ENCODE assay signal across 9 cellular contexts in genomic region chr9:129640871-129641750, GRCh38. TPM values are rescaled to one million over a fixed set of nuclear protein-coding genes. Genes with fewer than 3 reads are reported as not detected.
DNase-seq lines count a peak whose midpoint lies in the region; ATAC-seq and TF ChIP-seq lines count a peak whose summit lies in the region.
"Had no signal": no experiment of that assay in that cellular context is flagged by ENCODE, and none has a peak within 500 bp of the region (broad histone marks: within the 10 kb centered on the region; RNA-seq: fewer than 3 reads in every experiment).

No MANE protein-coding gene starts in this region.

- peak overlapping the region; percentile 83 for H3K4me3 Mint-ChIP-seq in chondrocyte (ENCODE audit: unreplicated experiment)
- peak overlapping the region; percentile 78 to 89 (median 83) for H3K4me3 Mint-ChIP-seq in naive thymus-derived CD8-positive, alpha-beta T cell

- H3K4me3 ChIP-seq in Jurkat, Clone E6-1 (ENCODE audit: low read length), result peak overlapping the region; percentile 88

- in situ Hi-C loops in G401 (cut with HindIII; ENCODE audit: low sequenced_read_pairs), result no loop called here

- POLR2A ChIA-PET in naive thymus-derived CD8-positive, alpha-beta T cell (lab: Charles Lee), result interaction anchor here (0.6 to 7.1 kb wide), 5 partner anchors 13 to 442 kb away, joined by 3 to 51 read pairs (median 3); partner anchors contain the start of genes NTMT1 and TOR1B

- peak overlapping the region; percentile 69 for H3K27ac Mint-ChIP-seq in chondrocyte (ENCODE audit: unreplicated experiment)
- H3K27ac Mint-ChIP-seq in naive thymus-derived CD8-positive, alpha-beta T cell, result peak overlapping the region; percentile 47 to 93 (median 82)

- H3K36me3 Mint-ChIP-seq in chondrocyte (ENCODE audit: low read depth), result peaks cover 9% of the 10 kb centered on the region
- H3K36me3 Mint-ChIP-seq in naive thymus-derived CD8-positive, alpha-beta T cell, result peaks cover 0 to 14% (median 2%) of the 10 kb centered on the region in 3 donors

- TF ChIP-seq CTCF in GM10266 (IDR thresholded peaks at IDR 0.05; ENCODE audit: control insufficient read depth, insufficient read depth, low read depth, missing control alignments), result no peak
- no peak for TF ChIP-seq CTCF in chondrocyte (IDR thresholded peaks at IDR 0.05)

- peak; percentile 40 for DNase-seq in GM10266 (ENCODE audit: extremely low spot score)
- DNase-seq in Jurkat, Clone E6-1 (ENCODE audit: low read depth, low spot score), result no peak
- DNase-seq in chondrocyte (ENCODE audit: low spot score), result no peak
- DNase-seq in naive thymus-derived CD8-positive, alpha-beta T cell, result peak in 1 of 10 donors; percentile 28
- DNase-seq in G401 (ENCODE audit: low spot score), result no peak
- DNase-seq in SHP77 treated with DMSO at 0.1 percent for 48 hours (lab: John Stamatoyannopoulos, UW), result no peak

- peaks cover 25% of the 10 kb centered on the region for H3K4me1 Mint-ChIP-seq in chondrocyte (ENCODE audit: low read depth)
- peaks cover 10 to 22% (median 20%) of the 10 kb centered on the region in 4 donors for H3K4me1 Mint-ChIP-seq in naive thymus-derived CD8-positive, alpha-beta T cell

- no peaks in the 10 kb centered on the region for H3K9me3 Mint-ChIP-seq in chondrocyte (ENCODE audit: low read depth)
- no peaks in the 10 kb centered on the region for H3K9me3 Mint-ChIP-seq in naive thymus-derived CD8-positive, alpha-beta T cell

- H3K27me3 Mint-ChIP-seq in chondrocyte (ENCODE audit: low read depth), result no peaks in the 10 kb centered on the region
- H3K27me3 Mint-ChIP-seq in naive thymus-derived CD8-positive, alpha-beta T cell, result no peaks in the 10 kb centered on the region

- peak; percentile 58 to 60 for ATAC-seq in naive thymus-derived CD8-positive, alpha-beta T cell
- ATAC-seq in HG02884 (IDR thresholded peaks at IDR 0.05; ENCODE audit: unreplicated experiment), result no peak
- no peak for ATAC-seq in HG02938 (IDR thresholded peaks at IDR 0.05; ENCODE audit: unreplicated experiment)

RNA-seq across cellular contexts. Expression of gene ASB6, which starts 0.8 kb away (rescaled TPM):
- polyA plus RNA-seq in Jurkat, Clone E6-1 (2012; ENCODE audit: insufficient read depth, insufficient read length), result 21.3 TPM
- total RNA-seq in chondrocyte, result 17.4 to 18.1 TPM (median 17.7 TPM) in 3 replicates
- 10 to 100 TPM; 33.7 to 35.7 TPM for total RNA-seq in naive thymus-derived CD8-positive, alpha-beta T cell
- polyA plus RNA-seq in naive thymus-derived CD8-positive, alpha-beta T cell, result 10 to 100 TPM; 14.8 to 29.1 (median 19.8) TPM
- total RNA-seq in G401 (2014; rRNA removed; shearing (Covaris generic)), result 37.2 and 49.7 TPM in 2 replicates

RNA-seq across cellular contexts. Expression of gene NTMT1, which starts 15.1 kb away (rescaled TPM):
- 68.4 TPM for polyA plus RNA-seq in Jurkat, Clone E6-1 (2012; ENCODE audit: insufficient read depth, insufficient read length)
- total RNA-seq in chondrocyte, result 32.6 to 37.4 TPM (median 34.4 TPM) in 3 replicates
- 10 to 100 TPM; 34.5 to 35.1 TPM for total RNA-seq in naive thymus-derived CD8-positive, alpha-beta T cell
- 10 to 100 TPM; 40.8 to 57.8 (median 45.2) TPM for polyA plus RNA-seq in naive thymus-derived CD8-positive, alpha-beta T cell
- 107 and 123 TPM in 2 replicates for total RNA-seq in G401 (2014; rRNA removed; shearing (Covaris generic))

RNA-seq across cellular contexts. Expression of gene C9orf50, which starts 20.2 kb away (rescaled TPM):
- not detected for polyA plus RNA-seq in Jurkat, Clone E6-1 (2012; ENCODE audit: insufficient read depth, insufficient read length)
- total RNA-seq in chondrocyte, result 0.30 to 0.39 TPM (median 0.38 TPM) in 3 replicates
- not detected for total RNA-seq in naive thymus-derived CD8-positive, alpha-beta T cell
- polyA plus RNA-seq in naive thymus-derived CD8-positive, alpha-beta T cell, result not detected
- not detected in 2 replicates for total RNA-seq in G401 (2014; rRNA removed; shearing (Covaris generic))
- total RNA-seq: T-helper 1 cell treated with Interleukin-12 subunit alpha and Interleukin-12 subunit beta and Interleukin-4 antibody, amounts not matched to agents 30 ng/mL and 1 ng/mL, for 36 hours had no signal

RNA-seq across cellular contexts. Expression of gene PRRX2, which starts 24.3 kb away (rescaled TPM):
- not detected for polyA plus RNA-seq in Jurkat, Clone E6-1 (2012; ENCODE audit: insufficient read depth, insufficient read length)
- 4.9 to 5.7 TPM (median 5.0 TPM) in 3 replicates for total RNA-seq in chondrocyte
- not detected for total RNA-seq in naive thymus-derived CD8-positive, alpha-beta T cell
- not detected for polyA plus RNA-seq in naive thymus-derived CD8-positive, alpha-beta T cell
- total RNA-seq in G401 (2014; rRNA removed; shearing (Covaris generic)), result not detected in 2 replicates

Comparison
In these comparisons a context has a peak if more than half of its experiments do, and no peak if none do; other contexts are left out.
1. ATAC-seq: peak in naive thymus-derived CD8-positive, alpha-beta T cell (2 of 2); none in HG02884 (single experiment) and HG02938 (single experiment).